15 cellular contexts compared by ENCODE assay signal in the genomic region with DNA sequence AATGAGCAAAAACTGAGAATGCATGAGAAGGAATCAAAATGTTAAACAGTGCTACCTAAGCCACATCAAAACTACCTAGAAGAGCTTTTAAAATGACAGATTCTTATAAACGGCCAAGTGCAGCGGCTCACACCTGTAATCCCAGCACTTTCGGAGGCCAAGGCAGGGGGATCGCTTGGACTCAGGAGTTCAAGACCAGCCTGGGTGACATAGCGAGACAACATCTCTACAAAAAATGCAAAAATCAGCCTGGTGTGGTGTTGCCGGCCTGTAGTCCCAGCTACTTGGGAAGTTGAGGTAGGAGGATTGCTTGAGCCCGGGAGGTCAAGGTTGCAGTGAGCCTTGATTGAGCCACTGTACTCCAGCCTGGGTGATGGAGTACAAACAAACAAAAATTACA. TPM values are rescaled to one million over a fixed set of nuclear protein-coding genes. Genes with fewer than 3 reads are reported as not detected.
A peak's percentile ranks its signal among the peaks of the same experiment; 100 is the strongest.
DNase-seq lines count a peak whose midpoint lies in the region; ATAC-seq and TF ChIP-seq lines count a peak whose summit lies in the region.
"Had no signal": no experiment of that assay in that cellular context is flagged by ENCODE, and none has a peak within 500 bp of the region (broad histone marks: within the 10 kb centered on the region; RNA-seq: fewer than 3 reads in every experiment).

No MANE protein-coding gene starts in this region.

- H3K27ac Mint-ChIP-seq in CD4-positive, CD25-positive, alpha-beta regulatory T cell = peak overlapping the region; percentile 32 to 98 (median 74)
- peak overlapping the region; percentile 95 for H3K27ac Mint-ChIP-seq in activated T-helper 2 cell treated with anti-CD3 and anti-CD28 coated beads, Interferon-gamma antibody, Interleukin-2, Interleukin-4, amounts not matched to agents 10 μg/mL and 5 μg/mL and 100 μg/mL, durations not matched to agents 14 hours and 24 hours and 36 hours
- H3K27ac Mint-ChIP-seq in naive B cell = peak overlapping the region in 5 of 6 donors; percentile 89 to 99 (median 91)

- H3K36me3 Mint-ChIP-seq in CD4-positive, CD25-positive, alpha-beta regulatory T cell = peaks cover 25% of the 10 kb centered on the region
- H3K36me3 Mint-ChIP-seq in activated T-helper 2 cell treated with anti-CD3 and anti-CD28 coated beads, Interferon-gamma antibody, Interleukin-2, Interleukin-4, amounts not matched to agents 10 μg/mL and 5 μg/mL and 100 μg/mL, durations not matched to agents 14 hours and 24 hours and 36 hours (ENCODE audit: low read depth) = peaks cover 63% of the 10 kb centered on the region
- H3K36me3 Mint-ChIP-seq in naive B cell = no peaks in the 10 kb centered on the region

- TF ChIP-seq CTCF in GM12865 (IDR thresholded peaks at IDR 0.05; ENCODE audit: insufficient read depth, low read depth, low read length, missing control alignments) = no peak

- ATAC-seq in CD4-positive, CD25-positive, alpha-beta regulatory T cell (ENCODE audit: low read depth in 2 of 2) = no peak
- ATAC-seq in naive B cell (ENCODE audit: low read depth in 2 of 2) (no peak), GM18517 (IDR thresholded peaks at IDR 0.05; ENCODE audit: unreplicated experiment) (no peak)
- ATAC-seq: body of pancreas, Right ventricle myocardium inferior had no signal

- H3K9me3 Mint-ChIP-seq in CD4-positive, CD25-positive, alpha-beta regulatory T cell = peaks cover 0 to 3% (median 0%) of the 10 kb centered on the region in 7 donors
- H3K9me3 Mint-ChIP-seq in activated T-helper 2 cell treated with anti-CD3 and anti-CD28 coated beads, Interferon-gamma antibody, Interleukin-2, Interleukin-4, amounts not matched to agents 10 μg/mL and 5 μg/mL and 100 μg/mL, durations not matched to agents 14 hours and 24 hours and 36 hours = no peaks in the 10 kb centered on the region
- no peaks in the 10 kb centered on the region for H3K9me3 Mint-ChIP-seq in naive B cell

- peaks cover 99% of the 10 kb centered on the region for H3K4me1 ChIP-seq in CD4-positive, CD25-positive, alpha-beta regulatory T cell (ENCODE audit: control insufficient read depth, insufficient read depth, low read length, poor library complexity, severe bottlenecking)

- H3K9me3 ChIP-seq in CD4-positive, CD25-positive, alpha-beta regulatory T cell (ENCODE audit: control insufficient read depth in 2 of 2, low read length in 2 of 2) = no peaks in the 10 kb centered on the region
- H3K9me3 ChIP-seq: body of pancreas, vagina had no signal

- H3K4me3 ChIP-seq in CD4-positive, CD25-positive, alpha-beta regulatory T cell (ENCODE audit: low read depth, low read length) = peak overlapping the region; percentile 79
- H3K4me3 ChIP-seq in GM12865 (ENCODE audit: low read depth, low read length) = peak overlapping the region; percentile 69
- H3K4me3 ChIP-seq: body of pancreas, vagina had no signal

- no peak for DNase-seq in CD4-positive, CD25-positive, alpha-beta regulatory T cell
- DNase-seq in GM12865 (ENCODE audit: low read depth) (no peak), naive B cell (no peak), NCI-H2029 (lab: John Stamatoyannopoulos, UW) (no peak), islet precursor cell (no peak), dermis blood vessel endothelial cell (no peak)
- DNase-seq in activated T-helper 2 cell treated with anti-CD3 and anti-CD28 coated beads, Interferon-gamma antibody, Interleukin-2, Interleukin-4, amounts not matched to agents 10 μg/mL and 5 μg/mL and 100 μg/mL, durations not matched to agents 14 hours and 24 hours and 36 hours (ENCODE audit: low spot score) = no peak
- DNase-seq: body of pancreas, EL, H7, NCI-H2081, NCI-H748 treated with DMSO at 0.1 percent for 48 hours had no signal

- no peaks in the 10 kb centered on the region for H3K27me3 ChIP-seq in CD4-positive, CD25-positive, alpha-beta regulatory T cell (ENCODE audit: control insufficient read depth, insufficient read depth, low read length)
- H3K27me3 ChIP-seq: body of pancreas, vagina had no signal

- H3K36me3 ChIP-seq in CD4-positive, CD25-positive, alpha-beta regulatory T cell (ENCODE audit: control insufficient read depth, insufficient read depth, low read length) = peaks cover 5% of the 10 kb centered on the region
- H3K36me3 ChIP-seq: vagina had no signal

- peak overlapping the region; percentile 91 for H3K27ac ChIP-seq in CD4-positive, CD25-positive, alpha-beta regulatory T cell (ENCODE audit: insufficient read depth, low read length, poor library complexity, severe bottlenecking)
- H3K27ac ChIP-seq: body of pancreas, vagina had no signal

- H3K4me1 Mint-ChIP-seq in CD4-positive, CD25-positive, alpha-beta regulatory T cell = peaks cover 50 to 99% (median 82%) of the 10 kb centered on the region in 4 donors
- H3K4me1 Mint-ChIP-seq in activated T-helper 2 cell treated with anti-CD3 and anti-CD28 coated beads, Interferon-gamma antibody, Interleukin-2, Interleukin-4, amounts not matched to agents 10 μg/mL and 5 μg/mL and 100 μg/mL, durations not matched to agents 14 hours and 24 hours and 36 hours (ENCODE audit: low read depth) = peaks cover 85% of the 10 kb centered on the region
- peaks cover 61 to 99% (median 88%) of the 10 kb centered on the region in 3 donors for H3K4me1 Mint-ChIP-seq in naive B cell

- H3K27me3 Mint-ChIP-seq in CD4-positive, CD25-positive, alpha-beta regulatory T cell = no peaks in the 10 kb centered on the region
- no peaks in the 10 kb centered on the region for H3K27me3 Mint-ChIP-seq in activated T-helper 2 cell treated with anti-CD3 and anti-CD28 coated beads, Interferon-gamma antibody, Interleukin-2, Interleukin-4, amounts not matched to agents 10 μg/mL and 5 μg/mL and 100 μg/mL, durations not matched to agents 14 hours and 24 hours and 36 hours (ENCODE audit: low read depth)
- no peaks in the 10 kb centered on the region for H3K27me3 Mint-ChIP-seq in naive B cell

- intact Hi-C loops in activated T-helper 2 cell treated with anti-CD3 and anti-CD28 coated beads, Interferon-gamma antibody, Interleukin-2, Interleukin-4, amounts not matched to agents 10 μg/mL and 5 μg/mL and 100 μg/mL, durations not matched to agents 14 hours and 24 hours and 36 hours (cut with micrococcal nuclease) = loop anchor here (1.0 to 2.0 kb wide), 2 partner anchors 13 to 39 kb away; no protein-coding TSS in a partner anchor

- peak overlapping the region; percentile 69 to 94 (median 79) for H3K4me3 Mint-ChIP-seq in CD4-positive, CD25-positive, alpha-beta regulatory T cell
- H3K4me3 Mint-ChIP-seq in activated T-helper 2 cell treated with anti-CD3 and anti-CD28 coated beads, Interferon-gamma antibody, Interleukin-2, Interleukin-4, amounts not matched to agents 10 μg/mL and 5 μg/mL and 100 μg/mL, durations not matched to agents 14 hours and 24 hours and 36 hours (ENCODE audit: low read depth) = peak overlapping the region; percentile 65
- peak overlapping the region in 6 of 8 donors; percentile 2 to 59 (median 34) for H3K4me3 Mint-ChIP-seq in naive B cell

RNA-seq across cellular contexts. Expression of a gene that starts 13.4 kb away (rescaled TPM):
- 253 TPM for total RNA-seq in CD4-positive, CD25-positive, alpha-beta regulatory T cell
- polyA plus RNA-seq in CD4-positive, CD25-positive, alpha-beta regulatory T cell = 100 to 1,000 TPM; 147 to 218 (median 188) TPM
- 358 and 359 TPM in 2 replicates for total RNA-seq in activated T-helper 2 cell treated with anti-CD3 and anti-CD28 coated beads, Interferon-gamma antibody, Interleukin-2, Interleukin-4, amounts not matched to agents 10 μg/mL and 5 μg/mL and 100 μg/mL, durations not matched to agents 14 hours and 24 hours and 36 hours
- polyA plus RNA-seq in naive B cell (ENCODE audit: low read depth in 6 of 6) = 100 to 1,000 TPM; 103 to 178 (median 154) TPM
- 49.5 and 82.3 TPM in 2 replicates for total RNA-seq in dermis blood vessel endothelial cell

RNA-seq across cellular contexts. Expression of a gene that starts 24.1 kb away (rescaled TPM):
- 29.9 TPM for total RNA-seq in CD4-positive, CD25-positive, alpha-beta regulatory T cell
- 1 to 10 TPM; 2.8 to 4.5 (median 3.1) TPM for polyA plus RNA-seq in CD4-positive, CD25-positive, alpha-beta regulatory T cell
- 22.3 and 23.7 TPM in 2 replicates for total RNA-seq in activated T-helper 2 cell treated with anti-CD3 and anti-CD28 coated beads, Interferon-gamma antibody, Interleukin-2, Interleukin-4, amounts not matched to agents 10 μg/mL and 5 μg/mL and 100 μg/mL, durations not matched to agents 14 hours and 24 hours and 36 hours
- 1 to 10 TPM in 5 of 6 donors, under 1 TPM in 1; 0.27 to 4.4 (median 3.4) TPM for polyA plus RNA-seq in naive B cell (ENCODE audit: low read depth in 6 of 6)
- 29.3 and 167 TPM in 2 replicates for total RNA-seq in dermis blood vessel endothelial cell
